Comparison of ENCODE assay signal across 24 cellular contexts in the genomic region with DNA sequence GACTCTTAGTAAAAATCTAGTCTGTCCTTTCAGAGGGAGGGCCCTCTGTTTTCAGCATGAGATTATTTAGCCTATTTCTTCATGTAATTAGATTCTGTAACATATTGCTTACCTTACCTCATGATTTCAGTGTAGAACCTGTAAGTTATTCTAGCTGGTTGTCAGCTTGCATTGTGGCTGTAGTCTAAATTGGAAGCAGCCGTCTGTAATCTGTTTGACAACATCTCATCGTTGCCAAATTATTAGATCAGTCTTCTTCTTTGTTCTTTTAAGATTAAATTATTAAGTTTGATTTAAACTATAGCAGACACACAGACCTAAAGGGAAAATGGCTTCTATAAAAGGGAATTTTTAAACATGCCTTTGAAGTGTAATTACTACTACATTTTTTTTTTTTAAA. TPM values are rescaled to one million over a fixed set of nuclear protein-coding genes. Genes with fewer than 3 reads are reported as not detected.
"Had no signal": no experiment of that assay in that cellular context is flagged by ENCODE, and none has a peak within 500 bp of the region (broad histone marks: within the 10 kb centered on the region; RNA-seq: fewer than 3 reads in every experiment).

No MANE protein-coding gene starts in this region.

- ATAC-seq: foreskin keratinocyte; left cardiac atrium; lower lobe of right lung; natural killer cell; sciatic nerve; stimulated activated memory B cell treated with anti-CD40 and anti-IgM and Interleukin-4, amounts not matched to agents 10 μg/mL and 1 μg/mL and 100 μg/mL, for 72 hours had no signal

- H3K4me3 Mint-ChIP-seq: endodermal cell; memory B cell; mesothelial cell of epicardium; natural killer cell; neural crest cell; stimulated activated memory B cell treated with anti-CD40 and anti-IgM and Interleukin-4, amounts not matched to agents 10 μg/mL and 1 μg/mL and 100 μg/mL, for 72 hours; stimulated activated naive CD8-positive, alpha-beta T cell treated with anti-CD3 and anti-CD28 coated beads, Interleukin-15, Interleukin-2, amounts not matched to agents 100 ng/mL and 50 ng/mL, for 24 hours had no signal

- DNase-seq: dermis blood vessel endothelial cell; effector CD4-positive, alpha-beta T cell; endodermal cell; erythroblast; foreskin keratinocyte; head of caudate nucleus; kidney; left cardiac atrium; left ventricle myocardium inferior; lower lobe of right lung; natural killer cell; posterior cingulate gyrus; spleen; stimulated activated CD4-positive, alpha-beta T cell treated with anti-CD3 and anti-CD28 coated beads, Interleukin-15, amount 100 ng/mL, for 24 hours; stimulated activated CD4-positive, alpha-beta T cell treated with anti-CD3 and anti-CD28 coated beads, Interleukin-1b, Interleukin-23, amount 100 ng/mL, for 48 hours; stimulated activated CD4-positive, alpha-beta T cell treated with anti-CD3 and anti-CD28 coated beads, Interleukin-4, amount 100 ng/mL, for 24 hours; transverse colon had no signal

- H3K27me3 Mint-ChIP-seq: memory B cell; stimulated activated memory B cell treated with anti-CD40 and anti-IgM and Interleukin-4, amounts not matched to agents 10 μg/mL and 1 μg/mL and 100 μg/mL, for 72 hours; stimulated activated naive CD8-positive, alpha-beta T cell treated with anti-CD3 and anti-CD28 coated beads, Interleukin-15, Interleukin-2, amounts not matched to agents 100 ng/mL and 50 ng/mL, for 24 hours had no signal

- H3K36me3 Mint-ChIP-seq: natural killer cell had no signal

- H3K9me3 Mint-ChIP-seq: endodermal cell; memory B cell; mesothelial cell of epicardium; natural killer cell; neural crest cell; stimulated activated memory B cell treated with anti-CD40 and anti-IgM and Interleukin-4, amounts not matched to agents 10 μg/mL and 1 μg/mL and 100 μg/mL, for 72 hours; stimulated activated naive CD8-positive, alpha-beta T cell treated with anti-CD3 and anti-CD28 coated beads, Interleukin-15, Interleukin-2, amounts not matched to agents 100 ng/mL and 50 ng/mL, for 24 hours had no signal

- H3K27ac Mint-ChIP-seq: endodermal cell; memory B cell; mesothelial cell of epicardium; natural killer cell; stimulated activated memory B cell treated with anti-CD40 and anti-IgM and Interleukin-4, amounts not matched to agents 10 μg/mL and 1 μg/mL and 100 μg/mL, for 72 hours had no signal

RNA-seq across cellular contexts. Expression of a gene that starts 34.8 kb away (rescaled TPM):
- total RNA-seq: foreskin keratinocyte, osteocyte had no signal
